In the genomic region with DNA sequence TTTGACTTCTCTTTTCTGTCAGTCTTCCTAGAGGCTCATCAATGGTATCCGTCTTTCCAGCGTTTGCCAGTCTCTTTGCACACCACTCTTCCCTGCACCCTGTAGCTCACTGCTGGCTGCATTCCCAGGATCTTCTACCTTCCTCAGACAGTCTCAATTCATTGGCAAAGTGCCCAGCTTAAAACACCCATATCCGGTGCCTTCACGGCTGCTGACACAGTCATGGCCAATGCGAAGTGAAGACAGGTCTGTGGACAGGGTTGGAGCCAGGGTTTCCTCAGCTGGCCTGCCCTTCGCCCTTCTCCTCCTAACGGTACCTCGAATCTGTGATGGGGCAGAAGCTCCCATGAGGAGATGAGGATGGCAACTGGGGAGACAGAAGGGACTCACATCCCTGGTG, we compare ENCODE assay signal across 1 cellular context.
TF ChIP-seq lines count a peak whose summit lies in the region.

No MANE protein-coding gene starts in this region.

TF ChIP-seq in GM12878, 131 proteins besides CTCF, POLR2A, EP300 and RAD21 (continued from another document):
- TF ChIP-seq, protein P1, sequence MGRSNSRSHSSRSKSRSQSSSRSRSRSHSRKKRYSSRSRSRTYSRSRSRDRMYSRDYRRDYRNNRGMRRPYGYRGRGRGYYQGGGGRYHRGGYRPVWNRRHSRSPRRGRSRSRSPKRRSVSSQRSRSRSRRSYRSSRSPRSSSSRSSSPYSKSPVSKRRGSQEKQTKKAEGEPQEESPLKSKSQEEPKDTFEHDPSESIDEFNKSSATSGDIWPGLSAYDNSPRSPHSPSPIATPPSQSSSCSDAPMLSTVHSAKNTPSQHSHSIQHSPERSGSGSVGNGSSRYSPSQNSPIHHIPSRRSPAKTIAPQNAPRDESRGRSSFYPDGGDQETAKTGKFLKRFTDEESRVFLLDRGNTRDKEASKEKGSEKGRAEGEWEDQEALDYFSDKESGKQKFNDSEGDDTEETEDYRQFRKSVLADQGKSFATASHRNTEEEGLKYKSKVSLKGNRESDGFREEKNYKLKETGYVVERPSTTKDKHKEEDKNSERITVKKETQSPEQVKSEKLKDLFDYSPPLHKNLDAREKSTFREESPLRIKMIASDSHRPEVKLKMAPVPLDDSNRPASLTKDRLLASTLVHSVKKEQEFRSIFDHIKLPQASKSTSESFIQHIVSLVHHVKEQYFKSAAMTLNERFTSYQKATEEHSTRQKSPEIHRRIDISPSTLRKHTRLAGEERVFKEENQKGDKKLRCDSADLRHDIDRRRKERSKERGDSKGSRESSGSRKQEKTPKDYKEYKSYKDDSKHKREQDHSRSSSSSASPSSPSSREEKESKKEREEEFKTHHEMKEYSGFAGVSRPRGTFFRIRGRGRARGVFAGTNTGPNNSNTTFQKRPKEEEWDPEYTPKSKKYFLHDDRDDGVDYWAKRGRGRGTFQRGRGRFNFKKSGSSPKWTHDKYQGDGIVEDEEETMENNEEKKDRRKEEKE (IDR thresholded peaks at IDR 0.05) = no peak
- TF ChIP-seq ATF7 (IDR thresholded peaks at IDR 0.05; ENCODE audit: low read depth) (no peak), BACH1 (IDR thresholded peaks at IDR 0.05; ENCODE audit: borderline replicate concordance) (no peak), ETV6 (conservative IDR thresholded peaks at IDR 0.05 in 1 of 2, IDR thresholded peaks at IDR 0.05 in 1 of 2; ENCODE audit: borderline replicate concordance in 1 of 2, low read depth in 1 of 2) (no peak), CBX3 (IDR thresholded peaks at IDR 0.05; ENCODE audit: borderline replicate concordance, low read depth) (no peak)
